In genomic region chr14:34710744-34711143, GRCh38 we compare ENCODE assay signal across 13 cellular contexts. TPM values are rescaled to one million over a fixed set of nuclear protein-coding genes. Genes with fewer than 3 reads are reported as not detected.
DNase-seq lines count a peak whose midpoint lies in the region; ATAC-seq and TF ChIP-seq lines count a peak whose summit lies in the region.
"Had no signal": no experiment of that assay in that cellular context is flagged by ENCODE, and none has a peak within 500 bp of the region (broad histone marks: within the 10 kb centered on the region; RNA-seq: fewer than 3 reads in every experiment).

No MANE protein-coding gene starts in this region.

- H3K4me2 ChIP-seq in PC-9: no peak overlapping the region

- H3K9me2 ChIP-seq in PC-9 (ENCODE audit: insufficient read depth): no peaks in the 10 kb centered on the region; the same call in 1 of the 2 replicates

- peak overlapping the region; percentile 5 to 100 (median 98) for H3K27ac ChIP-seq in heart right ventricle
- peak overlapping the region; percentile 18 for H3K27ac ChIP-seq in muscle layer of colon (ENCODE audit: low read depth, low read length)
- peak overlapping the region; percentile 98 to 100 for H3K27ac ChIP-seq in uterus
- no peak overlapping the region for H3K27ac ChIP-seq in PC-9

- intact Hi-C loops in heart right ventricle (cut with DNase I) (loop anchor here in 2 of 10 donors (5.0 to 10.0 kb wide), 2 partner anchors 78 to 776 kb away; partner anchors contain the start of gene SNX6 (in 1 of the 2)), left cardiac atrium (cut with DNase I) (loop anchor here in 1 of 2 donors (5.0 kb wide), 1 partner anchor 78 kb away; the partner anchor contains the start of gene SNX6), uterus (cut with DNase I; ENCODE audit: low total_unique reads) (loop anchor here (5.0 kb wide), 1 partner anchor 162 kb away; no protein-coding TSS in a partner anchor), PC-9 (cut with micrococcal nuclease; ENCODE audit: unreplicated experiment) (loop anchor here (5.0 kb wide), 1 partner anchor 33 kb away; no protein-coding TSS in a partner anchor)

- TF ChIP-seq POLR2A in uterus (IDR thresholded peaks at IDR 0.05): no peak

- H4K20me1 ChIP-seq in PC-9 (ENCODE audit: insufficient read depth): no peaks in the 10 kb centered on the region

- H3K4me3 Mint-ChIP-seq in brain: peak overlapping the region in 4 of 5 experiments; percentile 12 to 93 (median 14)
- H3K4me3 Mint-ChIP-seq: activated naive CD4-positive, alpha-beta T cell treated with anti-CD3 and anti-CD28 coated beads for 36 hours; naive B cell; stimulated activated memory B cell treated with anti-CD40 and anti-IgM and Interleukin-4, amounts not matched to agents 10 μg/mL and 1 μg/mL and 100 μg/mL, for 72 hours had no signal

- ATAC-seq in heart right ventricle (no peak), left cardiac atrium (no peak)
- ATAC-seq: stimulated activated memory B cell treated with anti-CD40 and anti-IgM and Interleukin-4, amounts not matched to agents 10 μg/mL and 1 μg/mL and 100 μg/mL, for 72 hours had no signal

- CTCF ChIA-PET in PC-9 (lab: Charles Lee): interaction anchor here (0.6 kb wide), 2 partner anchors 11 to 34 kb away, joined by 3 to 6 read pairs; no protein-coding TSS in a partner anchor

- peaks cover 59% of the 10 kb centered on the region for H3K4me1 Mint-ChIP-seq in brain

- H3K4me3 ChIP-seq in heart right ventricle (peak overlapping the region in 9 of 10 donors; percentile 0 to 94 (median 82)), muscle layer of colon (ENCODE audit: low read depth in 1 of 2, low read length in 2 of 2) (peak overlapping the region; percentile 21 to 25), uterus (no peak overlapping the region), PC-9 (no peak overlapping the region)

- H3K27ac Mint-ChIP-seq in brain: peak overlapping the region in 2 of 5 experiments; percentile 81 to 99
- H3K27ac Mint-ChIP-seq: activated naive CD4-positive, alpha-beta T cell treated with anti-CD3 and anti-CD28 coated beads for 36 hours; naive B cell; stimulated activated memory B cell treated with anti-CD40 and anti-IgM and Interleukin-4, amounts not matched to agents 10 μg/mL and 1 μg/mL and 100 μg/mL, for 72 hours had no signal

- DNase-seq in heart right ventricle (no peak), left cardiac atrium (no peak), uterus (no peak), PC-9 (no peak), occipital lobe (lab: John Stamatoyannopoulos, UW) (no peak), NCI-H1694 (lab: John Stamatoyannopoulos, UW) (no peak)
- DNase-seq: activated CD4-positive, alpha-beta T cell treated with anti-CD3 and anti-CD28 coated beads, Interleukin-2, amount 50 U/mL, for 1 hour; activated naive CD4-positive, alpha-beta T cell treated with anti-CD3 and anti-CD28 coated beads for 36 hours; naive B cell; T-helper 1 cell had no signal

- POLR2A ChIA-PET in PC-9 (lab: Charles Lee; ENCODE audit: unreplicated experiment): no interaction called here

- H3K36me3 Mint-ChIP-seq in brain: peaks cover 12% of the 10 kb centered on the region
- H3K36me3 Mint-ChIP-seq: naive B cell had no signal

- no peaks in the 10 kb centered on the region for H3K9me3 ChIP-seq in heart right ventricle
- H3K9me3 ChIP-seq in muscle layer of colon (ENCODE audit: low read length): no peaks in the 10 kb centered on the region
- H3K9me3 ChIP-seq in uterus: no peaks in the 10 kb centered on the region
- H3K9me3 ChIP-seq in PC-9 (ENCODE audit: insufficient read depth, low read depth): no peaks in the 10 kb centered on the region

- no peaks in the 10 kb centered on the region for H3K9me3 Mint-ChIP-seq in brain
- H3K9me3 Mint-ChIP-seq: activated naive CD4-positive, alpha-beta T cell treated with anti-CD3 and anti-CD28 coated beads for 36 hours; naive B cell; stimulated activated memory B cell treated with anti-CD40 and anti-IgM and Interleukin-4, amounts not matched to agents 10 μg/mL and 1 μg/mL and 100 μg/mL, for 72 hours had no signal

- TF ChIP-seq CTCF in heart right ventricle (IDR thresholded peaks at IDR 0.05): no peak
- no peak for TF ChIP-seq CTCF in brain (conservative IDR thresholded peaks at IDR 0.05)
- no peak for TF ChIP-seq CTCF in uterus (IDR thresholded peaks at IDR 0.05)
- TF ChIP-seq CTCF in PC-9 (conservative IDR thresholded peaks at IDR 0.05): no peak

- H3K27me3 ChIP-seq in heart right ventricle (no peaks in the 10 kb centered on the region), muscle layer of colon (ENCODE audit: control insufficient read depth in 1 of 2, insufficient read depth in 2 of 2, low read length in 2 of 2) (no peaks in the 10 kb centered on the region), uterus (no peaks in the 10 kb centered on the region), PC-9 (ENCODE audit: insufficient read depth, low read depth) (no peaks in the 10 kb centered on the region)

- BruUV-seq in PC-9 (replicated peaks; lab: Mats Ljungman, UMichigan): no TSS peak

- H3K4me1 ChIP-seq in heart right ventricle (peaks cover 0 to 56% (median 38%) of the 10 kb centered on the region in 9 donors), muscle layer of colon (ENCODE audit: insufficient read depth, low read length) (peaks cover 39% of the 10 kb centered on the region), uterus (no peaks in the 10 kb centered on the region), PC-9 (replicated peaks; ENCODE audit: insufficient read depth) (peaks cover 7% of the 10 kb centered on the region)

- H3K9ac ChIP-seq in muscle layer of colon (ENCODE audit: low read length): peak overlapping the region; percentile 3

- H3K27me3 Mint-ChIP-seq in brain: no peaks in the 10 kb centered on the region
- H3K27me3 Mint-ChIP-seq: naive B cell; stimulated activated memory B cell treated with anti-CD40 and anti-IgM and Interleukin-4, amounts not matched to agents 10 μg/mL and 1 μg/mL and 100 μg/mL, for 72 hours had no signal

- no peak overlapping the region for H2AFZ ChIP-seq in PC-9

- H3F3A ChIP-seq in PC-9 (ENCODE audit: insufficient read depth, low read depth): peaks cover 7% of the 10 kb centered on the region

- peaks cover 0 to 27% (median 4%) of the 10 kb centered on the region in 9 donors for H3K36me3 ChIP-seq in heart right ventricle
- H3K36me3 ChIP-seq in muscle layer of colon (ENCODE audit: insufficient read depth, low read length): peaks cover 11% of the 10 kb centered on the region
- no peaks in the 10 kb centered on the region for H3K36me3 ChIP-seq in uterus
- no peaks in the 10 kb centered on the region for H3K36me3 ChIP-seq in PC-9 (ENCODE audit: low read depth)

- peaks cover 13% of the 10 kb centered on the region for H3K79me2 ChIP-seq in PC-9 (ENCODE audit: low read depth)

- WGBS in heart right ventricle, 2 donors: 26 to 39% methylated on average over 2 of the region's 2 CpGs

RNA-seq across cellular contexts. Expression of gene CFL2, which starts 3.6 kb away (rescaled TPM):
- 100 to 1,000 TPM; 345 to 918 (median 571) TPM for total RNA-seq in heart right ventricle
- polyA plus RNA-seq in heart right ventricle: 100 to 1,000 TPM; 154 to 542 TPM
- total RNA-seq in left cardiac atrium: 100 to 1,000 TPM; 340 to 356 TPM
- 79.6 TPM for polyA plus RNA-seq in brain (ENCODE audit: insufficient read depth, low read depth, low replicate concordance)
- 100 to 1,000 TPM; 108 to 231 (median 139) TPM for total RNA-seq in uterus
- total RNA-seq in PC-9 (2021): 18.5 and 30.5 TPM in 2 replicates
- total RNA-seq in occipital lobe: 56.8 TPM

Comparison
In these comparisons a context has a peak if more than half of its experiments do, and no peak if none do; other contexts are left out.
1. H3K4me3 ChIP-seq: peak in heart right ventricle (9 of 10) and muscle layer of colon (2 of 2); none in uterus (0 of 2) and PC-9 (single experiment).